9 cellular contexts compared by ENCODE assay signal in the genomic region with DNA sequence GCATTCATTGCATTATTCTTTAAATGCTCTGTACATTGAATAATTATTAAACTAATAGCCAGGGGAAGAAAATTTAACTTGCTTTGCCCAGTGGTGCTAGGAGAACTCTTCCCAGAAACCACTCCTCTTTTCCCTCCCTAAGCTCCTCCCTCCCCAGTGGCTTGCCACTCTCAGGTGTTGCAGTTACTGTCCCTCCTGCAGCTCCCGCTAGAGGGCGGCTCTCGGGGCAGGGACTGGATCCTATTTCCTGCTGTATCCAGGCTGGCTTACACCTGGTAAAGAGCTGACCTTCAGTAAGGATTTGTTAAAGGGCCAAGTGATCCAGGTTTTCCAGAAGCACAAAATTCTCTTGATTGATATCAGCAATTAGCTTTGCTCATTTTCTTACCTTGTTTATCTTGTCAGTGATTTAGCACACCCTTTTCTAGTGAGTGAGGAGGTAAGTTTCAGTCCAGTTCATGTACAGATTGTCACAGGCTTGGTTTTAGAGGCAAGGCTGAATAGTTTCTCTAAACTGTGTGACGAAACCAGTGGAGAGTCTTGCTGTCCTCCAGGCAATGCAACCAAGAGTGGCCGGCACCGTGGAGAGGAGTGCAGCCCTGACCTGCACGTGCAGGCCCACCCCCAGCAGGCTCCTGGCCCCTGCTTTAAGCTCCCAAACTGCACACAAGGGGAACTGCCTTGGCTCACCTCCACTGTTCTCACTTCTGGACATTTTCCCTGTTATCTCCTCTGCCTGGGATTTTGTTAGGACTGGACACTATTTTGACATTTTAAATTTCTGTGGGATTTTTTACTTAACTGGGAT.
DNase-seq lines count a peak whose midpoint lies in the region; ATAC-seq, FAIRE-seq and TF ChIP-seq lines count a peak whose summit lies in the region.
"Had no signal": no experiment of that assay in that cellular context is flagged by ENCODE, and none has a peak within 500 bp of the region (broad histone marks: within the 10 kb centered on the region; RNA-seq: fewer than 3 reads in every experiment).

No MANE protein-coding gene starts in this region.

- H4K20me1 ChIP-seq in astrocyte (ENCODE audit: insufficient read depth, low read length), result peaks cover 22% of the 10 kb centered on the region

- no peaks in the 10 kb centered on the region for H3K79me2 ChIP-seq in astrocyte (ENCODE audit: insufficient read depth, low read length)

- H3K27me3 ChIP-seq in Caco-2 (replicated peaks; ENCODE audit: control insufficient read depth, insufficient read depth, low read length) (no peaks in the 10 kb centered on the region), astrocyte (ENCODE audit: insufficient read depth, low read length) (no peaks in the 10 kb centered on the region), sigmoid colon (no peaks in the 10 kb centered on the region)

- peaks cover 37% of the 10 kb centered on the region for H3K27me3 Mint-ChIP-seq in Caco-2 (ENCODE audit: insufficient read depth, unreplicated experiment)
- peaks cover 3% of the 10 kb centered on the region for H3K27me3 Mint-ChIP-seq in astrocyte (ENCODE audit: low read depth, unreplicated experiment)

- no peak overlapping the region for H3K9ac ChIP-seq in astrocyte (ENCODE audit: low read length)

- no peaks in the 10 kb centered on the region for H3K36me3 Mint-ChIP-seq in Caco-2 (ENCODE audit: insufficient read depth, unreplicated experiment)
- H3K36me3 Mint-ChIP-seq in astrocyte (ENCODE audit: low read depth, unreplicated experiment), result peaks cover 2% of the 10 kb centered on the region
- H3K36me3 Mint-ChIP-seq: naive B cell had no signal

- ATAC-seq in GM18909 (IDR thresholded peaks at IDR 0.05; ENCODE audit: poor library complexity, unreplicated experiment) (peak; percentile 64), HG03139 (IDR thresholded peaks at IDR 0.05; ENCODE audit: unreplicated experiment) (peak; percentile 81)

- no peaks in the 10 kb centered on the region for H3K9me3 Mint-ChIP-seq in Caco-2 (ENCODE audit: unreplicated experiment)
- no peaks in the 10 kb centered on the region for H3K9me3 Mint-ChIP-seq in astrocyte (ENCODE audit: unreplicated experiment)

- H3K27ac ChIP-seq in astrocyte (ENCODE audit: low read depth, low read length) (no peak overlapping the region), sigmoid colon (no peak overlapping the region)

- no peak for TF ChIP-seq POLR2A in sigmoid colon (IDR thresholded peaks at IDR 0.05)

- POLR2A ChIA-PET in Caco-2 (lab: Charles Lee), result no interaction called here

- H3K27ac Mint-ChIP-seq in Caco-2 (ENCODE audit: unreplicated experiment) (no peak overlapping the region), astrocyte (ENCODE audit: unreplicated experiment) (no peak overlapping the region)
- H3K27ac Mint-ChIP-seq: naive B cell had no signal

- intact Hi-C loops in Caco-2 (cut with micrococcal nuclease; ENCODE audit: unreplicated experiment), result loop anchor here (1.0 kb wide), 1 partner anchor 145 kb away; no protein-coding TSS in a partner anchor
- intact Hi-C loops in sigmoid colon (cut with DNase I), result no loop called here

- BruUV-seq in Caco-2 (replicated peaks; lab: Mats Ljungman, UMichigan), result no TSS peak

- H3K4me3 ChIP-seq in Caco-2 (ENCODE audit: low read depth, low read length) (no peak overlapping the region), astrocyte (ENCODE audit: insufficient read depth, low read depth, low read length) (no peak overlapping the region), sigmoid colon (no peak overlapping the region)

- H3K4me1 Mint-ChIP-seq in Caco-2 (ENCODE audit: low read depth, unreplicated experiment) (no peaks in the 10 kb centered on the region), astrocyte (ENCODE audit: low read depth, unreplicated experiment) (peaks cover 12% of the 10 kb centered on the region)
- H3K4me1 Mint-ChIP-seq: naive B cell had no signal

- peak; percentile 82 for DNase-seq in Caco-2
- peak; percentile 73 for DNase-seq in NCI-H510A treated with DMSO at 0.1 percent for 48 hours (lab: John Stamatoyannopoulos, UW)
- no peak for DNase-seq in astrocyte (ENCODE audit: low read depth)
- DNase-seq in kidney glomerular epithelial cell (lab: John Stamatoyannopoulos, UW), result peak; percentile 56
- DNase-seq in activated gamma-delta T cell treated with Interleukin-2 at 50 U/mL for 16 hours, result no peak
- no peak for DNase-seq in sigmoid colon
- DNase-seq: naive B cell had no signal

- CTCF ChIA-PET in Caco-2 (lab: Charles Lee), result interaction anchor here (0.5 to 1.1 kb wide), 4 partner anchors 112 to 585 kb away, joined by 3 to 7 read pairs (median 4); no protein-coding TSS in a partner anchor

- no peaks in the 10 kb centered on the region for H3K36me3 ChIP-seq in Caco-2 (ENCODE audit: control insufficient read depth, insufficient read depth, low read length)
- H3K36me3 ChIP-seq in astrocyte (ENCODE audit: insufficient read depth, low read length), result no peaks in the 10 kb centered on the region
- H3K36me3 ChIP-seq in sigmoid colon, result no peaks in the 10 kb centered on the region

- H3K4me1 ChIP-seq in Caco-2, result no peaks in the 10 kb centered on the region
- H3K4me1 ChIP-seq in astrocyte (ENCODE audit: insufficient read depth, low read length), result peaks cover 30% of the 10 kb centered on the region
- H3K4me1 ChIP-seq in sigmoid colon, result peaks cover 0 to 21% (median 13%) of the 10 kb centered on the region in 4 donors

- no peak overlapping the region for H3K4me2 ChIP-seq in astrocyte (ENCODE audit: low read length)

- FAIRE-seq in astrocyte (lab: Jason Lieb, UNC), result no peak

- H3K9me3 ChIP-seq in Caco-2 (no peaks in the 10 kb centered on the region), astrocyte (ENCODE audit: insufficient read depth, low read depth, low read length) (no peaks in the 10 kb centered on the region), sigmoid colon (no peaks in the 10 kb centered on the region)

- WGBS in sigmoid colon, 2 donors, result 52 to 53% methylated on average over 7 of the region's 7 CpGs

- no peak for TF ChIP-seq EP300 in sigmoid colon (IDR thresholded peaks at IDR 0.05)

- no peak overlapping the region for H2AFZ ChIP-seq in astrocyte (ENCODE audit: low read depth, low read length)

- TF ChIP-seq CTCF in Caco-2 (IDR thresholded peaks at IDR 0.05; ENCODE audit: insufficient read depth in 1 of 2, low read depth in 1 of 2, low read length in 1 of 2, severe bottlenecking in 1 of 2, unreplicated experiment in 1 of 2) (peak; percentile 69 to 84), astrocyte (IDR thresholded peaks at IDR 0.05; ENCODE audit: insufficient read depth, low read depth, low read length) (peak; percentile 47), sigmoid colon (IDR thresholded peaks at IDR 0.05) (no peak)

- H3K4me3 Mint-ChIP-seq in Caco-2 (ENCODE audit: unreplicated experiment) (no peak overlapping the region), astrocyte (ENCODE audit: unreplicated experiment) (no peak overlapping the region)
- H3K4me3 Mint-ChIP-seq: naive B cell had no signal

Comparison
In these comparisons a context has a peak if more than half of its experiments do, and no peak if none do; other contexts are left out.
1. DNase-seq: peak in Caco-2 (2 of 2), NCI-H510A treated with DMSO at 0.1 percent for 48 hours (single experiment) and kidney glomerular epithelial cell (single experiment); none in astrocyte (single experiment), activated gamma-delta T cell treated with Interleukin-2 at 50 U/mL for 16 hours (single experiment) and sigmoid colon (single experiment).
2. CTCF ChIP-seq: peak in Caco-2 (2 of 2) and astrocyte (single experiment); none in sigmoid colon (0 of 4).